Comparison of ENCODE assay signal across 8 cellular contexts in genomic region chr4:165378398-165378762, GRCh38. TPM values are rescaled to one million over a fixed set of nuclear protein-coding genes. Genes with fewer than 3 reads are reported as not detected.
DNase-seq lines count a peak whose midpoint lies in the region; ATAC-seq, FAIRE-seq and TF ChIP-seq lines count a peak whose summit lies in the region.

No MANE protein-coding gene starts in this region.

- H3K9ac ChIP-seq in NT2/D1 (ENCODE audit: insufficient read length, low read depth) = peak overlapping the region; percentile 76
- no peak overlapping the region for H3K9ac ChIP-seq in parathyroid adenoma

- ATAC-seq in HG03280 (IDR thresholded peaks at IDR 0.05; ENCODE audit: unreplicated experiment) (no peak), GM21515 (IDR thresholded peaks at IDR 0.05; ENCODE audit: unreplicated experiment) (no peak)

- peaks cover 32 to 63% (median 40%) of the 10 kb centered on the region in 3 donors for H3K27me3 Mint-ChIP-seq in CD14-positive monocyte (ENCODE audit: low read depth in 3 of 3)

- FAIRE-seq in GM12891 (lab: Jason Lieb, UNC) = no peak

- H3K79me2 ChIP-seq in parathyroid adenoma = no peaks in the 10 kb centered on the region

- H3K9me3 ChIP-seq in NT2/D1 (ENCODE audit: insufficient read depth, low read length) = no peaks in the 10 kb centered on the region
- H3K9me3 ChIP-seq in parathyroid adenoma (ENCODE audit: control insufficient read depth, low read length) = no peaks in the 10 kb centered on the region

- peak overlapping the region; percentile 67 for H3K4me2 ChIP-seq in parathyroid adenoma (ENCODE audit: low read length)

- H3K36me3 Mint-ChIP-seq in CD14-positive monocyte = peaks cover 0 to 4% of the 10 kb centered on the region in 2 donors

- peaks cover 0 to 12% (median 6%) of the 10 kb centered on the region in 7 donors for H3K9me3 Mint-ChIP-seq in CD14-positive monocyte

- intact Hi-C loops in CD14-positive monocyte (cut with micrococcal nuclease) = no loop called here

- TF ChIP-seq CTCF in CD14-positive monocyte (IDR thresholded peaks at IDR 0.05) (no peak), epithelial cell of proximal tubule (conservative IDR thresholded peaks at IDR 0.05; ENCODE audit: low read depth, low read length) (no peak), parathyroid adenoma (IDR thresholded peaks at IDR 0.05) (no peak)

- DNase-seq in CD14-positive monocyte (ENCODE audit: low spot score) (no peak), NT2/D1 (ENCODE audit: low read depth, low spot score) (no peak), epithelial cell of proximal tubule (ENCODE audit: low read depth) (no peak), GM12891 (ENCODE audit: insufficient read length, low spot score) (no peak)
- no peak for DNase-seq in activated CD8-positive, alpha-beta memory T cell treated with anti-CD3 and anti-CD28 coated beads for 24 hours

- no peaks in the 10 kb centered on the region for H3K4me1 ChIP-seq in NT2/D1 (ENCODE audit: insufficient read depth, insufficient read length)
- peaks cover 3% of the 10 kb centered on the region for H3K4me1 ChIP-seq in parathyroid adenoma

- peak overlapping the region; percentile 91 for H2AFZ ChIP-seq in parathyroid adenoma

- H3K4me3 ChIP-seq in NT2/D1 (ENCODE audit: insufficient read length, low read depth) (peak overlapping the region; percentile 66), epithelial cell of proximal tubule (ENCODE audit: low read depth, low read length) (peak overlapping the region; percentile 58), parathyroid adenoma (ENCODE audit: low read depth, low read length) (peak overlapping the region; percentile 50)

- peaks cover 22% of the 10 kb centered on the region for H3K27me3 ChIP-seq in NT2/D1 (ENCODE audit: insufficient read depth, insufficient read length)
- no peaks in the 10 kb centered on the region for H3K27me3 ChIP-seq in parathyroid adenoma (ENCODE audit: control insufficient read depth, insufficient read depth, low read length)

- peaks cover 10% of the 10 kb centered on the region for H3K4me1 Mint-ChIP-seq in CD14-positive monocyte

- no peaks in the 10 kb centered on the region for H3K36me3 ChIP-seq in NT2/D1 (ENCODE audit: insufficient read depth, insufficient read length, low read length)
- H3K36me3 ChIP-seq in parathyroid adenoma (ENCODE audit: control insufficient read depth, insufficient read depth, low read length) = no peaks in the 10 kb centered on the region

- TF ChIP-seq POLR2A in GM12891 (IDR thresholded peaks at IDR 0.05; ENCODE audit: low read depth, low read length) = no peak

- H3K4me3 Mint-ChIP-seq in CD14-positive monocyte = peak overlapping the region; percentile 73 to 88

- no peak overlapping the region for H3K27ac Mint-ChIP-seq in CD14-positive monocyte

- H3K27ac ChIP-seq in parathyroid adenoma = peak overlapping the region; percentile 76

TF ChIP-seq in GM12891, 5 proteins besides CTCF, POLR2A, EP300 and RAD21:
- TF ChIP-seq TAF1 (IDR thresholded peaks at IDR 0.05; ENCODE audit: low read depth, low read length) (no peak), POU2F2 (IDR thresholded peaks at IDR 0.05; ENCODE audit: low read depth, low read length) (no peak), SPI1 (IDR thresholded peaks at IDR 0.05; ENCODE audit: low read depth, low read length) (no peak), POLR2AphosphoS5 (IDR thresholded peaks at IDR 0.05; ENCODE audit: low read depth, low read length) (no peak), PAX5 (IDR thresholded peaks at IDR 0.05; ENCODE audit: insufficient read depth, low read length, severe bottlenecking) (no peak)

RNA-seq across cellular contexts. Expression of gene CPE, which starts 0.4 kb away (rescaled TPM):
- polyA plus RNA-seq in CD14-positive monocyte = under 1 TPM in 1 of 2 donors, not detected in 1; 0.09 TPM
- total RNA-seq in epithelial cell of proximal tubule = 10.6 and 10.7 TPM in 2 replicates
- not detected for polyA plus RNA-seq in GM12891 (2012; ENCODE audit: low read depth, missing spikeins)

RNA-seq across cellular contexts. Expression of gene MSMO1, which starts 50.9 kb away (rescaled TPM):
- 1 to 10 TPM; 6.0 to 7.6 TPM for polyA plus RNA-seq in CD14-positive monocyte
- total RNA-seq in epithelial cell of proximal tubule = 96.7 and 237 TPM in 2 replicates
- 16.9 TPM for polyA plus RNA-seq in GM12891 (2012; ENCODE audit: low read depth, missing spikeins)
